ENCODE assay signal across 2 cellular contexts in the genomic region with DNA sequence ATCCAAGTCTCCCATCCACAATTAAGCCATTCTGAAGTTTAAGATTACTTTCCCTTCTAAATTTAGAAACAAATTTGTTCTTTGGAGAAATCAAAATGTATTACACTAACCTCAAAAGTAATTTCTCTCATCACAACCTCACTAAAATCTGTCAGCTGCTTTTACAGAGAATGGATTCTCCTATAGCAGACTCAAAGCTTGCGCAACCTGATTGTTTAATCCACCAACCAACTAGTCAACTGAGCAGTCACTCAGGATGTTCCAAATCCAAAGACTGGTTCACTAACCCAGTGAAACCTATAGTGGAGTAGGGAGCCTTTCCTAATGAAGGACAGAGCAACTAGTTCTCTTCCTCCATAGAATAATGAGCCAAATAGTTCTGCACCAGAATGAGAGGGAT.
A peak's percentile ranks its signal among the peaks of the same experiment; 100 is the strongest.
TF ChIP-seq lines count a peak whose summit lies in the region.

No MANE protein-coding gene starts in this region.

TF ChIP-seq in Ishikawa, 13 proteins besides CTCF, POLR2A, EP300 and RAD21:
- TF ChIP-seq TAF1 (IDR thresholded peaks at IDR 0.05; ENCODE audit: low read depth), result no peak
- peak; percentile 71 for TF ChIP-seq CEBPB (IDR thresholded peaks at IDR 0.05)

TF ChIP-seq in H1, 55 proteins besides CTCF, POLR2A, EP300 and RAD21:
- no peak for TF ChIP-seq POU5F1 (IDR thresholded peaks at IDR 0.05; ENCODE audit: low read depth, low read length)
- TF ChIP-seq CEBPB (IDR thresholded peaks at IDR 0.05; ENCODE audit: low read depth, low read length), result peak; percentile 65; the same call in 1 of the 2 replicates
